ENCODE assay signal across 9 cellular contexts in genomic region chr1:63366915-63367217, GRCh38. TPM values are rescaled to one million over a fixed set of nuclear protein-coding genes. Genes with fewer than 3 reads are reported as not detected.
DNase-seq lines count a peak whose midpoint lies in the region; ATAC-seq, FAIRE-seq and TF ChIP-seq lines count a peak whose summit lies in the region.
"Had no signal": no experiment of that assay in that cellular context is flagged by ENCODE, and none has a peak within 500 bp of the region (broad histone marks: within the 10 kb centered on the region; RNA-seq: fewer than 3 reads in every experiment).

No MANE protein-coding gene starts in this region.

- H3K36me3 ChIP-seq in kidney (ENCODE audit: control insufficient read depth in 1 of 2, insufficient read depth in 2 of 2, low read length in 2 of 2): peaks cover 0 to 4% of the 10 kb centered on the region in 2 donors
- peaks cover 9% of the 10 kb centered on the region for H3K36me3 ChIP-seq in suprapubic skin

- no peak for TF ChIP-seq EP300 in suprapubic skin (IDR thresholded peaks at IDR 0.05)

- peak overlapping the region; percentile 5 to 27 for H3K27ac ChIP-seq in kidney (ENCODE audit: low read depth in 2 of 2, low read length in 2 of 2)
- peak overlapping the region; percentile 85 for H3K27ac ChIP-seq in suprapubic skin

- peaks cover 16% of the 10 kb centered on the region for H3K27me3 Mint-ChIP-seq in activated CD4-positive, alpha-beta T cell treated with anti-CD3 and anti-CD28 coated beads, Interleukin-2, amount 10 ng/mL, durations not matched to agents 24 days and 14 days

- H3K9me3 Mint-ChIP-seq in activated CD4-positive, alpha-beta T cell treated with anti-CD3 and anti-CD28 coated beads, Interleukin-2, amount 10 ng/mL, durations not matched to agents 24 days and 14 days: no peaks in the 10 kb centered on the region
- H3K9me3 Mint-ChIP-seq in activated naive CD4-positive, alpha-beta T cell treated with anti-CD3 and anti-CD28 coated beads, Interleukin-2, amount 50 U/mL, for 72 hours: no peaks in the 10 kb centered on the region

- H3K36me3 Mint-ChIP-seq in activated CD4-positive, alpha-beta T cell treated with anti-CD3 and anti-CD28 coated beads, Interleukin-2, amount 10 ng/mL, durations not matched to agents 24 days and 14 days (ENCODE audit: low read depth): peaks cover 10% of the 10 kb centered on the region
- peaks cover 5 to 21% of the 10 kb centered on the region in 2 donors for H3K36me3 Mint-ChIP-seq in activated naive CD4-positive, alpha-beta T cell treated with anti-CD3 and anti-CD28 coated beads, Interleukin-2, amount 50 U/mL, for 72 hours

- no peak for DNase-seq in activated CD4-positive, alpha-beta T cell treated with anti-CD3 and anti-CD28 coated beads, Interleukin-2, amount 10 ng/mL, durations not matched to agents 24 days and 14 days
- DNase-seq in activated CD4-positive, alpha-beta T cell treated with anti-CD3 and anti-CD28 coated beads, Interleukin-2, amount 50 U/mL, for 1 hour: no peak
- no peak for DNase-seq in activated naive CD4-positive, alpha-beta T cell treated with anti-CD3 and anti-CD28 coated beads, Interleukin-2, amount 50 U/mL, for 72 hours (ENCODE audit: low spot score in 2 of 2)
- DNase-seq in kidney (no peak), suprapubic skin (ENCODE audit: low spot score in 2 of 2) (no peak), NCI-H345 (lab: John Stamatoyannopoulos, UW) (no peak)
- no peak for DNase-seq in stimulated activated CD4-positive, alpha-beta T cell treated with anti-CD3 and anti-CD28 coated beads, Interleukin-1b, Interleukin-23, amount 100 ng/mL, for 48 hours

- H3K9me3 ChIP-seq in kidney (ENCODE audit: control insufficient read depth in 1 of 2, low read length in 2 of 2) (no peaks in the 10 kb centered on the region), suprapubic skin (no peaks in the 10 kb centered on the region)

- H3K27ac Mint-ChIP-seq in activated CD4-positive, alpha-beta T cell treated with anti-CD3 and anti-CD28 coated beads, Interleukin-2, amount 10 ng/mL, durations not matched to agents 24 days and 14 days: peak overlapping the region; percentile 64
- H3K27ac Mint-ChIP-seq in activated naive CD4-positive, alpha-beta T cell treated with anti-CD3 and anti-CD28 coated beads, Interleukin-2, amount 50 U/mL, for 72 hours: peak overlapping the region; percentile 73 to 86

- intact Hi-C loops in activated CD4-positive, alpha-beta T cell treated with anti-CD3 and anti-CD28 coated beads, Interleukin-2, amount 10 ng/mL, durations not matched to agents 24 days and 14 days (cut with micrococcal nuclease): loop anchor here (1.0 to 10.0 kb wide), 4 partner anchors 156 to 932 kb away; partner anchors contain the start of genes EFCAB7, ITGB3BP, PGM1 and USP1
- intact Hi-C loops in kidney (cut with DNase I): no loop called here

- 78% methylated on average over 7 of the region's 7 CpGs for WGBS in suprapubic skin

- peak overlapping the region; percentile 99 for H3K4me3 Mint-ChIP-seq in activated CD4-positive, alpha-beta T cell treated with anti-CD3 and anti-CD28 coated beads, Interleukin-2, amount 10 ng/mL, durations not matched to agents 24 days and 14 days

- H3K4me1 Mint-ChIP-seq in activated CD4-positive, alpha-beta T cell treated with anti-CD3 and anti-CD28 coated beads, Interleukin-2, amount 10 ng/mL, durations not matched to agents 24 days and 14 days: peaks cover 15% of the 10 kb centered on the region

- no peak overlapping the region for H3K9ac ChIP-seq in kidney (ENCODE audit: low read length in 2 of 2)

- peaks cover 5% of the 10 kb centered on the region for H3K27me3 ChIP-seq in suprapubic skin

- H3K4me3 ChIP-seq in kidney (ENCODE audit: low read length in 2 of 2) (peak overlapping the region; percentile 61 to 94), suprapubic skin (peak overlapping the region; percentile 94)

- ATAC-seq in activated naive CD4-positive, alpha-beta T cell treated with anti-CD3 and anti-CD28 coated beads, Interleukin-2, amount 50 U/mL, for 72 hours: no peak
- no peak for ATAC-seq in GM21723 (IDR thresholded peaks at IDR 0.05; ENCODE audit: unreplicated experiment)

- TF ChIP-seq CTCF in kidney (IDR thresholded peaks at IDR 0.05; ENCODE audit: borderline replicate concordance, extremely low read depth, insufficient read depth) (no peak), suprapubic skin (IDR thresholded peaks at IDR 0.05) (no peak)

- no peak for FAIRE-seq in kidney (lab: Jason Lieb, UNC)

- H3K4me1 ChIP-seq in kidney (ENCODE audit: control insufficient read depth in 1 of 2, insufficient read depth in 1 of 2, low read depth in 1 of 2, low read length in 2 of 2): peaks cover 4 to 5% of the 10 kb centered on the region in 2 donors
- peaks cover 14% of the 10 kb centered on the region for H3K4me1 ChIP-seq in suprapubic skin

- TF ChIP-seq POLR2A in suprapubic skin (IDR thresholded peaks at IDR 0.05): no peak

RNA-seq across cellular contexts. Expression of gene ALG6, which starts 0.6 kb away (rescaled TPM):
- total RNA-seq in activated CD4-positive, alpha-beta T cell treated with anti-CD3 and anti-CD28 coated beads, Interleukin-2, amount 10 ng/mL, durations not matched to agents 24 days and 14 days: 24.5 and 27.7 TPM in 2 replicates
- total RNA-seq in activated naive CD4-positive, alpha-beta T cell treated with anti-CD3 and anti-CD28 coated beads, Interleukin-2, amount 50 U/mL, for 72 hours: 10 to 100 TPM; 19.8 to 21.1 TPM
- total RNA-seq in kidney (11.2 TPM), suprapubic skin (10 to 100 TPM in 3 of 4 donors, 1 to 10 TPM in 1; 10.0 to 45.0 (median 17.6) TPM)
- polyA plus RNA-seq in kidney (ENCODE audit: insufficient read depth, low read depth, low replicate concordance): 10.2 TPM

RNA-seq across cellular contexts. Expression of gene FOXD3, which starts 44.5 kb away (rescaled TPM):
- total RNA-seq in activated CD4-positive, alpha-beta T cell treated with anti-CD3 and anti-CD28 coated beads, Interleukin-2, amount 10 ng/mL, durations not matched to agents 24 days and 14 days: not detected in 2 replicates
- not detected for total RNA-seq in activated naive CD4-positive, alpha-beta T cell treated with anti-CD3 and anti-CD28 coated beads, Interleukin-2, amount 50 U/mL, for 72 hours
- total RNA-seq in kidney (0.31 TPM), suprapubic skin (1 to 10 TPM in 2 of 4 donors, under 1 TPM in 1, not detected in 1; 0.26 to 2.8 (median 1.5) TPM)
- 0.17 TPM for polyA plus RNA-seq in kidney (ENCODE audit: insufficient read depth, low read depth, low replicate concordance)
- total RNA-seq: glomerular endothelial cell had no signal
